8 cellular contexts compared by ENCODE assay signal in the genomic region with DNA sequence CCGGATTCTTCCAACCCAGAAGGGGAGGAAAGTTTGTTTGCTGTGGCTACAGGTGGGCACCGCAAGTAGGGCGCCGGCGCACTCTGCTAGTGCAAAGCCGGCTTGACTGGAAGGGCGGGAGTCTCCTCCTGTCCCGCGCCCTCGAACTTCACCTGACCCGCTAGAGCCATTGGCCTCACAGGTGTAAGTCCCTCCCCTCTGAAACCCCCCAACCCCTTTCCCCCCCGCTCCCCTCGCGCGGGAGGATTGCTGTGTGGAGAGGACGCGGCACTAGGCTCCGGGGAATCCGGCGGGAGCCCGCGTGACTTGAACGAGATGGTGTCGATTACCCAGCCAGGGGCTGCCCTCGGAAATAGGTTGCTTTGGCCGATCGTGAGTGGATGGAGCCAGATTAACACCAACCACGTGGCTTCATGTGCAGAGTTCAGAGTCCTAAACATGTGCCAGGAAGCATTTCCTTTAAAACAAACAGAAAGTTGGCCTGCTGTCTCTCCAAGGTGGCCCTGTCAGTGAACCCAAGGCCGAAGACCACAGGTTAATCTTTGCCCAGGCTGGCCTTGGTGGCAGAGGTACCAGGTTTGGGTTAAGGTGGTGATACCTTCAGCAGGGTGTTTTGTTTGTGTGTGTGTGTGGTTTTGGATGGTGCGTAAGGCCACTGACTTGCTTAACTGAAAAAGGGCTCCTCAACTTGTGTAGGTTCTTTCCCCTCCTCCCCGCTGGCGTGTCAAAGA. TPM values are rescaled to one million over a fixed set of nuclear protein-coding genes. Genes with fewer than 3 reads are reported as not detected.
A peak's percentile ranks its signal among the peaks of the same experiment; 100 is the strongest.
DNase-seq lines count a peak whose midpoint lies in the region; ATAC-seq lines count a peak whose summit lies in the region.

No MANE protein-coding gene starts in this region.

- peak overlapping the region; percentile 81 for H3K4me3 ChIP-seq in naive thymus-derived CD4-positive, alpha-beta T cell (ENCODE audit: low read length)

- CTCF ChIA-PET in naive thymus-derived CD4-positive, alpha-beta T cell (lab: Charles Lee): interaction anchor here (0.5 to 8.8 kb wide), 16 partner anchors 11 to 179 kb away, joined by 3 to 70 read pairs (median 3); no protein-coding TSS in a partner anchor

- peak; percentile 51 for DNase-seq in activated CD4-positive, CD25-positive, alpha-beta regulatory T cell treated with anti-CD3 and anti-CD28 coated beads, Interleukin-2, amount 50 U/mL, for 16 hours (ENCODE audit: low read depth, low spot score)
- peak; percentile 58 to 81 (median 73) for DNase-seq in naive thymus-derived CD4-positive, alpha-beta T cell
- peak; percentile 52 to 85 (median 64) for DNase-seq in stimulated activated naive CD4-positive, alpha-beta T cell (lab: John Stamatoyannopoulos, UW)
- no peak for DNase-seq in NCI-H1436 treated with DMSO at 0.1 percent for 48 hours (lab: John Stamatoyannopoulos, UW)
- DNase-seq in NCI-H2081 treated with DMSO at 0.1 percent for 48 hours (lab: John Stamatoyannopoulos, UW): no peak

- POLR2A ChIA-PET in naive thymus-derived CD4-positive, alpha-beta T cell (lab: Charles Lee): interaction anchor here (0.5 to 5.1 kb wide), 18 partner anchors 10 to 1539 kb away, joined by 3 to 54 read pairs (median 4); no protein-coding TSS in a partner anchor

- H3K4me1 Mint-ChIP-seq in dendritic cell treated with granulocyte-macrophage colony-stimulating factor and Interleukin-4, amounts not matched to agents 40 ng/mL and 50 ng/mL, for 4 days (ENCODE audit: low read depth): peaks cover 68% of the 10 kb centered on the region
- H3K4me1 Mint-ChIP-seq in naive thymus-derived CD4-positive, alpha-beta T cell: peaks cover 35 to 69% (median 64%) of the 10 kb centered on the region in 7 donors

- H3K27me3 Mint-ChIP-seq in dendritic cell treated with granulocyte-macrophage colony-stimulating factor and Interleukin-4, amounts not matched to agents 40 ng/mL and 50 ng/mL, for 4 days: no peaks in the 10 kb centered on the region
- H3K27me3 Mint-ChIP-seq in naive thymus-derived CD4-positive, alpha-beta T cell: peaks cover 0 to 9% (median 0%) of the 10 kb centered on the region in 5 donors

- H3K36me3 Mint-ChIP-seq in dendritic cell treated with granulocyte-macrophage colony-stimulating factor and Interleukin-4, amounts not matched to agents 40 ng/mL and 50 ng/mL, for 4 days (ENCODE audit: low read depth): peaks cover 18% of the 10 kb centered on the region
- peaks cover 0 to 23% (median 0%) of the 10 kb centered on the region in 5 donors for H3K36me3 Mint-ChIP-seq in naive thymus-derived CD4-positive, alpha-beta T cell

- no peaks in the 10 kb centered on the region for H3K27me3 ChIP-seq in naive thymus-derived CD4-positive, alpha-beta T cell (ENCODE audit: control insufficient read depth in 2 of 2, insufficient read depth in 2 of 2, low read length in 2 of 2)

- no peaks in the 10 kb centered on the region for H3K9me3 Mint-ChIP-seq in dendritic cell treated with granulocyte-macrophage colony-stimulating factor and Interleukin-4, amounts not matched to agents 40 ng/mL and 50 ng/mL, for 4 days
- H3K9me3 Mint-ChIP-seq in naive thymus-derived CD4-positive, alpha-beta T cell: peaks cover 0 to 7% (median 0%) of the 10 kb centered on the region in 11 donors

- peaks cover 0 to 8% (median 0%) of the 10 kb centered on the region in 3 experiments for H3K36me3 ChIP-seq in naive thymus-derived CD4-positive, alpha-beta T cell (ENCODE audit: control insufficient read depth in 2 of 3, insufficient read depth in 3 of 3, low read length in 3 of 3)

- H3K4me3 Mint-ChIP-seq in dendritic cell treated with granulocyte-macrophage colony-stimulating factor and Interleukin-4, amounts not matched to agents 40 ng/mL and 50 ng/mL, for 4 days: peak overlapping the region; percentile 91
- peak overlapping the region; percentile 87 to 99 (median 91) for H3K4me3 Mint-ChIP-seq in naive thymus-derived CD4-positive, alpha-beta T cell

- H3K9me3 ChIP-seq in naive thymus-derived CD4-positive, alpha-beta T cell (ENCODE audit: control insufficient read depth in 2 of 3, low read length in 3 of 3): no peaks in the 10 kb centered on the region

- peak overlapping the region; percentile 92 for H3K27ac Mint-ChIP-seq in dendritic cell treated with granulocyte-macrophage colony-stimulating factor and Interleukin-4, amounts not matched to agents 40 ng/mL and 50 ng/mL, for 4 days
- peak overlapping the region; percentile 94 to 100 (median 97) for H3K27ac Mint-ChIP-seq in naive thymus-derived CD4-positive, alpha-beta T cell

- peaks cover 23 to 26% of the 10 kb centered on the region in 2 donors for H3K4me1 ChIP-seq in naive thymus-derived CD4-positive, alpha-beta T cell (ENCODE audit: control insufficient read depth in 2 of 2, insufficient read depth in 2 of 2, low read length in 2 of 2)

- intact Hi-C loops in dendritic cell treated with granulocyte-macrophage colony-stimulating factor and Interleukin-4, amounts not matched to agents 40 ng/mL and 50 ng/mL, for 4 days (cut with micrococcal nuclease): loop anchor here (1.0 to 10.0 kb wide), 5 partner anchors 109 to 889 kb away; a partner anchor contains a TSS
- intact Hi-C loops in naive thymus-derived CD4-positive, alpha-beta T cell (cut with micrococcal nuclease): loop anchor here (1.0 to 10.0 kb wide), 23 partner anchors 69 to 1169 kb away; a partner anchor contains a TSS

- peak; percentile 19 for ATAC-seq in GM18517 (IDR thresholded peaks at IDR 0.05; ENCODE audit: unreplicated experiment)
- ATAC-seq in HG03159 (IDR thresholded peaks at IDR 0.05; ENCODE audit: unreplicated experiment): peak; percentile 20
- peak; percentile 46 for ATAC-seq in naive thymus-derived CD4-positive, alpha-beta T cell

- peak overlapping the region; percentile 94 for H3K27ac ChIP-seq in naive thymus-derived CD4-positive, alpha-beta T cell (ENCODE audit: low read depth, low read length)

RNA-seq across cellular contexts. Expression of a gene that starts 1.0 kb away (rescaled TPM):
- 100 to 1,000 TPM in 1 of 5 experiments, 10 to 100 TPM in 4; 69.1 to 114 (median 88.0) TPM for total RNA-seq in naive thymus-derived CD4-positive, alpha-beta T cell
- polyA plus RNA-seq in naive thymus-derived CD4-positive, alpha-beta T cell: 10 to 100 TPM; 19.0 to 23.8 TPM

Comparison
In these comparisons a context has a peak if more than half of its experiments do, and no peak if none do; other contexts are left out.
1. DNase-seq: peak in activated CD4-positive, CD25-positive, alpha-beta regulatory T cell treated with anti-CD3 and anti-CD28 coated beads, Interleukin-2, amount 50 U/mL, for 16 hours (single experiment), naive thymus-derived CD4-positive, alpha-beta T cell (9 of 9) and stimulated activated naive CD4-positive, alpha-beta T cell (6 of 6); none in NCI-H1436 treated with DMSO at 0.1 percent for 48 hours (single experiment) and NCI-H2081 treated with DMSO at 0.1 percent for 48 hours (single experiment).
2. Peak in every context shown above with its lines, with median percentiles within 50 percentile points of each other: ATAC-seq.